8 cellular contexts compared by ENCODE assay signal in genomic region chr17:49191407-49191916, GRCh38. TPM values are rescaled to one million over a fixed set of nuclear protein-coding genes. Genes with fewer than 3 reads are reported as not detected.
DNase-seq lines count a peak whose midpoint lies in the region; ATAC-seq and TF ChIP-seq lines count a peak whose summit lies in the region.

No MANE protein-coding gene starts in this region.

- H4K91ac ChIP-seq in IMR-90 (ENCODE audit: insufficient read depth, low read depth, low read length), result peak overlapping the region; percentile 75

- H3K9ac ChIP-seq in IMR-90 (ENCODE audit: low read depth, low read length), result peak overlapping the region; percentile 74

- H2AK5ac ChIP-seq in IMR-90 (ENCODE audit: low read depth, low read length), result no peak overlapping the region

- H3K4me3 Mint-ChIP-seq in mesothelial cell of epicardium, result peak overlapping the region; percentile 93

- H4K5ac ChIP-seq in IMR-90 (ENCODE audit: low read depth, low read length), result peak overlapping the region; percentile 38; the same call in 1 of the 2 replicates

- DNase-seq in cardiac muscle cell (ENCODE audit: low read depth in 1 of 2, low spot score in 1 of 2), result no peak
- no peak for DNase-seq in left cardiac atrium
- no peak for DNase-seq in IMR-90
- DNase-seq in body of pancreas, result no peak
- no peak for DNase-seq in mesothelial cell of epicardium (ENCODE audit: low spot score in 2 of 2, unreplicated experiment in 2 of 2)
- DNase-seq in DMS 273 (lab: John Stamatoyannopoulos, UW; ENCODE audit: unreplicated experiment), result no peak

- peaks cover 11% of the 10 kb centered on the region for H3K4me1 Mint-ChIP-seq in mesothelial cell of epicardium

- dilution Hi-C loops in IMR-90 (cut with HindIII; ENCODE audit: low sequenced_read_pairs, unreplicated experiment), result no loop called here

- peak overlapping the region; percentile 33; the same call in 1 of the 2 replicates for H3K18ac ChIP-seq in IMR-90 (ENCODE audit: low read depth, low read length)

- H3K27ac Mint-ChIP-seq in mesothelial cell of epicardium, result peak overlapping the region; percentile 98

- H2BK5ac ChIP-seq in IMR-90 (ENCODE audit: low read depth, low read length, poor library complexity, severe bottlenecking), result peak overlapping the region; percentile 76

- H2BK20ac ChIP-seq in IMR-90 (ENCODE audit: low read depth, low read length), result peak overlapping the region; percentile 87; the same call in 1 of the 2 replicates

- H3K9me3 ChIP-seq in cardiac muscle cell (ENCODE audit: low read depth) (no peaks in the 10 kb centered on the region), IMR-90 (ENCODE audit: control insufficient read depth, insufficient read depth, low read length) (no peaks in the 10 kb centered on the region), body of pancreas (no peaks in the 10 kb centered on the region)

- H3K4me1 ChIP-seq in cardiac muscle cell (ENCODE audit: low read depth) (no peaks in the 10 kb centered on the region), IMR-90 (ENCODE audit: control insufficient read depth, insufficient read depth, low read length) (no peaks in the 10 kb centered on the region), body of pancreas (peaks cover 10% of the 10 kb centered on the region)

- H3K27ac ChIP-seq in cardiac muscle cell (peak overlapping the region; percentile 94), IMR-90 (ENCODE audit: insufficient read depth, low read length) (peak overlapping the region; percentile 82), body of pancreas (peak overlapping the region; percentile 86 to 95 (median 92))

- H3K79me1 ChIP-seq in IMR-90 (ENCODE audit: low read depth in 1 of 2, low read length in 2 of 2), result no peaks in the 10 kb centered on the region

- H3K4ac ChIP-seq in IMR-90 (ENCODE audit: low read depth, low read length), result peak overlapping the region; percentile 59

- in situ Hi-C loops in IMR-90 (cut with MboI; ENCODE audit: low sequenced_read_pairs), result no loop called here

- H3K27me3 ChIP-seq in cardiac muscle cell, result no peaks in the 10 kb centered on the region
- H3K27me3 ChIP-seq in IMR-90 (ENCODE audit: control insufficient read depth, insufficient read depth, low read length), result no peaks in the 10 kb centered on the region
- no peaks in the 10 kb centered on the region for H3K27me3 ChIP-seq in body of pancreas

- CTCF ChIA-PET in IMR-90 (lab: Yijun Ruan, JAX), result interaction anchor here (0.7 to 1.7 kb wide), 4 partner anchors 11 to 146 kb away, joined by 3 to 5 read pairs (median 4); no protein-coding TSS in a partner anchor

- peaks cover 8% of the 10 kb centered on the region; the same call in 1 of the 2 replicates for H3K9me1 ChIP-seq in IMR-90 (ENCODE audit: insufficient read depth, low read length)

- TF ChIP-seq CTCF in cardiac muscle cell (IDR thresholded peaks at IDR 0.05; ENCODE audit: low read depth, low read length), result no peak
- TF ChIP-seq CTCF in IMR-90 (conservative IDR thresholded peaks at IDR 0.05; ENCODE audit: low read depth, low read length), result no peak
- TF ChIP-seq CTCF in body of pancreas (IDR thresholded peaks at IDR 0.05), result no peak
- TF ChIP-seq CTCF in mesothelial cell of epicardium (IDR thresholded peaks at IDR 0.05; ENCODE audit: unreplicated experiment), result no peak

- no peaks in the 10 kb centered on the region for H3K9me3 Mint-ChIP-seq in mesothelial cell of epicardium

- peak overlapping the region; percentile 90 for H3K4me2 ChIP-seq in IMR-90 (ENCODE audit: low read depth, low read length)

- ATAC-seq in left cardiac atrium, result no peak
- no peak for ATAC-seq in IMR-90 (ENCODE audit: low read depth)
- ATAC-seq in body of pancreas, result no peak
- no peak for ATAC-seq in HG03460 (IDR thresholded peaks at IDR 0.05; ENCODE audit: unreplicated experiment)
- no peak for ATAC-seq in HG03457 (IDR thresholded peaks at IDR 0.05; ENCODE audit: unreplicated experiment)

- POLR2A ChIA-PET in IMR-90 (lab: Charles Lee; ENCODE audit: unreplicated experiment), result no interaction called here

- H3K4me3 ChIP-seq in cardiac muscle cell, result peak overlapping the region; percentile 81
- H3K4me3 ChIP-seq in IMR-90 (ENCODE audit: insufficient read depth, low read depth, low read length), result peak overlapping the region; percentile 66
- H3K4me3 ChIP-seq in body of pancreas, result peak overlapping the region; percentile 40 to 42

- H3K36me3 Mint-ChIP-seq in mesothelial cell of epicardium, result no peaks in the 10 kb centered on the region

- peak overlapping the region; percentile 87 for H2AK9ac ChIP-seq in IMR-90 (replicated peaks; ENCODE audit: low read depth, low read length, poor library complexity)

- intact Hi-C loops in left cardiac atrium (cut with DNase I) (loop anchor here in 1 of 2 donors (5.0 kb wide), 1 partner anchor 36 kb away; no protein-coding TSS in a partner anchor), IMR-90 (cut with micrococcal nuclease) (loop anchor here (5.0 to 10.0 kb wide), 2 partner anchors 36 to 873 kb away; no protein-coding TSS in a partner anchor), body of pancreas (cut with DNase I) (no loop called here)

- peak overlapping the region; percentile 57 for H2BK15ac ChIP-seq in IMR-90 (ENCODE audit: low read depth, low read length)

- peak overlapping the region; percentile 90 for H2BK120ac ChIP-seq in IMR-90 (ENCODE audit: low read depth, low read length)

- peak overlapping the region; percentile 70 for H3K14ac ChIP-seq in IMR-90 (replicated peaks; ENCODE audit: low read depth, low read length)

- H4K20me1 ChIP-seq in IMR-90 (ENCODE audit: insufficient read depth, low read length), result peaks cover 3% of the 10 kb centered on the region

- H2AFZ ChIP-seq in IMR-90 (replicated peaks; ENCODE audit: low read length, poor library complexity), result peak overlapping the region; percentile 97

- BruUV-seq in IMR-90 (replicated peaks; lab: Mats Ljungman, UMichigan), result no TSS peak

- H3K23ac ChIP-seq in IMR-90 (ENCODE audit: low read depth, low read length), result peak overlapping the region; percentile 94

- TF ChIP-seq POLR2A in IMR-90 (IDR thresholded peaks at IDR 0.05; ENCODE audit: low read depth, low read length), result no peak
- TF ChIP-seq POLR2A in body of pancreas (IDR thresholded peaks at IDR 0.05), result no peak

- peak overlapping the region; percentile 13 to 80; a peak in 3 of 4 replicates for H4K8ac ChIP-seq in IMR-90 (ENCODE audit: low read depth in 2 of 2, low read length in 2 of 2)

- no peak for TF ChIP-seq RAD21 in IMR-90 (IDR thresholded peaks at IDR 0.05; ENCODE audit: low read length)

- H3K27me3 Mint-ChIP-seq in mesothelial cell of epicardium (ENCODE audit: low read depth), result peaks cover 2% of the 10 kb centered on the region

- WGBS in IMR-90 (ENCODE audit: extremely low coverage in 2 of 2, insufficient read length in 1 of 2), 2 experiments, result 0% methylated on average over 1 of the region's 8 CpGs; no CpG with 5 or more reads in 1 of the 2 experiments
- whole genome bisulfite sequencing in body of pancreas, 2 donors, result 5% methylated on average over 8 of the region's 8 CpGs

- H3K36me3 ChIP-seq in cardiac muscle cell (no peaks in the 10 kb centered on the region), IMR-90 (ENCODE audit: control insufficient read depth, insufficient read depth, low read length) (no peaks in the 10 kb centered on the region), body of pancreas (replicated peaks in 1 of 2; ENCODE audit: insufficient read depth in 1 of 2, low read depth in 2 of 2) (no peaks in the 10 kb centered on the region)

- H3K56ac ChIP-seq in IMR-90 (ENCODE audit: extremely low read depth, insufficient read depth, low read length), result peak overlapping the region; percentile 64

TF ChIP-seq in IMR-90, 13 proteins besides CTCF, POLR2A, EP300 and RAD21 (continues in another document):
- TF ChIP-seq MAFK (IDR thresholded peaks at IDR 0.05; ENCODE audit: low read depth, low read length) (peak; percentile 79), MAZ (IDR thresholded peaks at IDR 0.05; ENCODE audit: borderline replicate concordance, low read depth, low read length) (no peak)

RNA-seq across cellular contexts. Expression of gene GNGT2, which starts 18.9 kb away (rescaled TPM):
- total RNA-seq in cardiac muscle cell (not detected in 2 replicates), left cardiac atrium (1 to 10 TPM; 1.9 to 2.2 TPM), IMR-90 (2012; rRNA removed) (0.18 and 0.56 TPM in 2 replicates), body of pancreas (10 to 100 TPM in 1 of 2 donors, not detected in 1; 16.8 TPM), mesothelial cell of epicardium (0.34 TPM in 1 of 3 replicates, not detected in the others)
- polyA plus RNA-seq in cardiac muscle cell (not detected in 2 replicates), IMR-90 (2012; rRNA removed) (0.65 and 0.79 TPM in 2 replicates)
- 0.19 and 0.34 TPM in 2 replicates for polyA plus RNA-seq in IMR-90 (2012; cell fraction: cytosol; rRNA removed)
- 0.08 and 0.29 TPM in 2 replicates for polyA plus RNA-seq in IMR-90 (2012; cell fraction: nucleus; rRNA removed; ENCODE audit: low replicate concordance)

RNA-seq across cellular contexts. Expression of gene ABI3, which starts 19.0 kb away (rescaled TPM):
- total RNA-seq in cardiac muscle cell, result 0.24 and 0.32 TPM in 2 replicates
- 2.5 TPM in 1 of 2 replicates, not detected in the other for polyA plus RNA-seq in cardiac muscle cell
- total RNA-seq in left cardiac atrium, result 10 to 100 TPM in 1 of 2 donors, 1 to 10 TPM in 1; 5.7 to 12.5 TPM
- 1.1 TPM in 2 replicates for total RNA-seq in IMR-90 (2012; rRNA removed)
- 1.2 and 1.4 TPM in 2 replicates for polyA plus RNA-seq in IMR-90 (2012; rRNA removed)
- polyA plus RNA-seq in IMR-90 (2012; cell fraction: cytosol; rRNA removed), result 1.1 and 1.4 TPM in 2 replicates
- polyA plus RNA-seq in IMR-90 (2012; cell fraction: nucleus; rRNA removed; ENCODE audit: low replicate concordance), result 0.33 and 0.96 TPM in 2 replicates
- 1 to 10 TPM; 4.9 to 6.3 TPM for total RNA-seq in body of pancreas
- 0.51 to 1.3 TPM (median 0.69 TPM) in 3 replicates for total RNA-seq in mesothelial cell of epicardium

RNA-seq across cellular contexts. Expression of gene PHOSPHO1, which starts 39.1 kb away (rescaled TPM):
- total RNA-seq in cardiac muscle cell (not detected in 2 replicates), left cardiac atrium (under 1 TPM; 0.31 to 0.41 TPM), IMR-90 (2012; rRNA removed) (under 0.01 TPM in 2 replicates), body of pancreas (10 to 100 TPM in 1 of 2 donors, not detected in 1; 13.5 TPM), mesothelial cell of epicardium (0.25 to 0.40 TPM in 2 of 3 replicates, not detected in the other)
- polyA plus RNA-seq in cardiac muscle cell (not detected in 2 replicates), IMR-90 (2012; rRNA removed) (0.48 and 0.56 TPM in 2 replicates)
- polyA plus RNA-seq in IMR-90 (2012; cell fraction: cytosol; rRNA removed), result 0.22 and 0.71 TPM in 2 replicates
- polyA plus RNA-seq in IMR-90 (2012; cell fraction: nucleus; rRNA removed; ENCODE audit: low replicate concordance), result 0.17 and 0.62 TPM in 2 replicates

RNA-seq across cellular contexts. Expression of gene B4GALNT2, which starts 58.9 kb away (rescaled TPM):
- total RNA-seq in cardiac muscle cell (not detected in 2 replicates), left cardiac atrium (under 1 TPM in 1 of 2 donors, not detected in 1; 0.03 TPM), IMR-90 (2012; rRNA removed) (under 0.01 TPM in 1 of 2 replicates, not detected in the other), body of pancreas (not detected), mesothelial cell of epicardium (0.02 to 0.07 TPM (median 0.04 TPM) in 3 replicates)
- polyA plus RNA-seq in cardiac muscle cell (not detected in 2 replicates), IMR-90 (2012; rRNA removed) (0.06 TPM in 1 of 2 replicates, not detected in the other)
- polyA plus RNA-seq in IMR-90 (2012; cell fraction: cytosol; rRNA removed), result not detected in 2 replicates
- polyA plus RNA-seq in IMR-90 (2012; cell fraction: nucleus; rRNA removed; ENCODE audit: low replicate concordance), result not detected in 2 replicates
